19 cellular contexts compared by ENCODE assay signal in genomic region chr16:28834349-28834748, GRCh38. TPM values are rescaled to one million over a fixed set of nuclear protein-coding genes. Genes with fewer than 3 reads are reported as not detected.
DNase-seq lines count a peak whose midpoint lies in the region; ATAC-seq, FAIRE-seq and TF ChIP-seq lines count a peak whose summit lies in the region.
"Had no signal": no experiment of that assay in that cellular context is flagged by ENCODE, and none has a peak within 500 bp of the region (broad histone marks: within the 10 kb centered on the region; RNA-seq: fewer than 3 reads in every experiment).

No MANE protein-coding gene starts in this region.

- no peak overlapping the region for H3K4me3 Mint-ChIP-seq in effector memory CD8-positive, alpha-beta T cell
- no peak overlapping the region for H3K4me3 Mint-ChIP-seq in stimulated activated effector memory CD8-positive, alpha-beta T cell treated with anti-CD3 and anti-CD28 coated beads, Interleukin-12 subunit alpha, Interleukin-12 subunit beta, amount 100 ng/mL, for 72 hours
- H3K4me3 Mint-ChIP-seq in CD14-positive monocyte, result no peak overlapping the region
- H3K4me3 Mint-ChIP-seq: CD4-positive, CD25-positive, alpha-beta regulatory T cell; HFFc6 had no signal

- CTCF ChIA-PET in HepG2 (lab: Yijun Ruan, JAX; ENCODE audit: low intra/inter-chr PET ratio, low total read pairs), result no interaction called here
- CTCF ChIA-PET in RWPE1 (lab: Yijun Ruan, JAX), result interaction anchor here (0.6 kb wide), 1 partner anchor 214 kb away, joined by 3 read pairs; no protein-coding TSS in a partner anchor

- in situ Hi-C loops in HepG2 (cut with HindIII; ENCODE audit: extremely low pct_ligation_motif_present, low pct_unique_long_range_greater_than_20kb), result no loop called here

- TF ChIP-seq RAD21 in HepG2 (CRISPR knock-in tag; IDR thresholded peaks at IDR 0.05), result no peak

- peak overlapping the region; percentile 42 to 88 for H3K27ac Mint-ChIP-seq in effector memory CD8-positive, alpha-beta T cell
- H3K27ac Mint-ChIP-seq in stimulated activated effector memory CD8-positive, alpha-beta T cell treated with anti-CD3 and anti-CD28 coated beads, Interleukin-12 subunit alpha, Interleukin-12 subunit beta, amount 100 ng/mL, for 72 hours, result peak overlapping the region; percentile 75
- peak overlapping the region in 1 of 7 donors; percentile 18 for H3K27ac Mint-ChIP-seq in CD14-positive monocyte
- H3K27ac Mint-ChIP-seq: HFFc6 had no signal

- H3K27me3 Mint-ChIP-seq in effector memory CD8-positive, alpha-beta T cell, result no peaks in the 10 kb centered on the region
- peaks cover 0 to 1% (median 0%) of the 10 kb centered on the region in 3 donors for H3K27me3 Mint-ChIP-seq in CD14-positive monocyte (ENCODE audit: low read depth in 3 of 3)
- H3K27me3 Mint-ChIP-seq: CD4-positive, CD25-positive, alpha-beta regulatory T cell had no signal

- FAIRE-seq in HepG2 (lab: Jason Lieb, UNC), result no peak
- FAIRE-seq: GM18507 had no signal

- H3K36me3 ChIP-seq in HepG2 (replicated peaks in 1 of 2; ENCODE audit: control insufficient read depth in 1 of 2, insufficient read depth in 2 of 2, low read length in 2 of 2) (peaks cover 63 to 86% of the 10 kb centered on the region in 2 experiments), right lobe of liver (peaks cover 29 to 83% (median 66%) of the 10 kb centered on the region in 4 donors)

- intact Hi-C loops in HepG2 (cut with micrococcal nuclease; ENCODE audit: unreplicated experiment), result no loop called here
- intact Hi-C loops in right lobe of liver (cut with DNase I), result no loop called here
- intact Hi-C loops in CD14-positive monocyte (cut with micrococcal nuclease), result no loop called here

- TF ChIP-seq POLR2A in HepG2 (IDR thresholded peaks at IDR 0.05; ENCODE audit: insufficient read depth in 1 of 2, low read depth in 2 of 2, low read length in 2 of 2), result no peak
- TF ChIP-seq POLR2A in right lobe of liver (IDR thresholded peaks at IDR 0.05), result no peak

- H3K4me2 ChIP-seq in HepG2 (ENCODE audit: low read depth, low read length), result no peak overlapping the region
- H3K4me2 ChIP-seq: BLaER1 had no signal

- H3K4me3 ChIP-seq in HepG2 (replicated peaks in 1 of 3; ENCODE audit: insufficient read depth in 1 of 3, low read depth in 2 of 3, low read length in 3 of 3), result no peak overlapping the region
- H3K4me3 ChIP-seq in right lobe of liver, result no peak overlapping the region
- H3K4me3 ChIP-seq: BLaER1, HAP-1 had no signal

- peaks cover 2 to 9% of the 10 kb centered on the region in 2 donors for H3K4me1 Mint-ChIP-seq in effector memory CD8-positive, alpha-beta T cell (ENCODE audit: low read depth in 2 of 2)
- peaks cover 41% of the 10 kb centered on the region for H3K4me1 Mint-ChIP-seq in stimulated activated effector memory CD8-positive, alpha-beta T cell treated with anti-CD3 and anti-CD28 coated beads, Interleukin-12 subunit alpha, Interleukin-12 subunit beta, amount 100 ng/mL, for 72 hours
- H3K4me1 Mint-ChIP-seq in CD14-positive monocyte, result peaks cover 11% of the 10 kb centered on the region

- no peaks in the 10 kb centered on the region for H3K9me3 Mint-ChIP-seq in effector memory CD8-positive, alpha-beta T cell
- no peaks in the 10 kb centered on the region for H3K9me3 Mint-ChIP-seq in stimulated activated effector memory CD8-positive, alpha-beta T cell treated with anti-CD3 and anti-CD28 coated beads, Interleukin-12 subunit alpha, Interleukin-12 subunit beta, amount 100 ng/mL, for 72 hours
- H3K9me3 Mint-ChIP-seq in CD14-positive monocyte, result no peaks in the 10 kb centered on the region
- H3K9me3 Mint-ChIP-seq: CD4-positive, CD25-positive, alpha-beta regulatory T cell; HFFc6 had no signal

- no peak overlapping the region for H3K9ac ChIP-seq in HepG2 (ENCODE audit: insufficient read depth, low read depth, low read length)
- H3K9ac ChIP-seq: BLaER1 had no signal

- no peaks in the 10 kb centered on the region for H3K9me3 ChIP-seq in HepG2 (ENCODE audit: low read length)
- H3K9me3 ChIP-seq in right lobe of liver, result no peaks in the 10 kb centered on the region
- H3K9me3 ChIP-seq: BLaER1, HAP-1 had no signal

- H3K27ac ChIP-seq in HepG2 (ENCODE audit: extremely low read length, insufficient read depth, low read length) (no peak overlapping the region), right lobe of liver (no peak overlapping the region), RWPE1 (peak overlapping the region; percentile 52)
- H3K27ac ChIP-seq: BLaER1, HL-60 had no signal

- no peak for DNase-seq in HepG2 (ENCODE audit: low spot score)
- DNase-seq in right lobe of liver, result no peak
- DNase-seq in RWPE1 (ENCODE audit: low spot score), result no peak
- DNase-seq in effector memory CD8-positive, alpha-beta T cell, result no peak
- DNase-seq in stimulated activated effector memory CD8-positive, alpha-beta T cell treated with anti-CD3 and anti-CD28 coated beads, Interleukin-12 subunit alpha, Interleukin-12 subunit beta, amount 100 ng/mL, for 72 hours (ENCODE audit: low spot score in 2 of 2), result no peak
- no peak for DNase-seq in T-helper 1 cell
- DNase-seq in CD14-positive monocyte (ENCODE audit: low spot score), result no peak
- DNase-seq: 8988T; AML-193; CD4-positive, CD25-positive, alpha-beta regulatory T cell; DMS 273 treated with DMSO at 0.1 percent for 48 hours; GOT3; HFFc6 had no signal

- peaks cover 8% of the 10 kb centered on the region for H3K79me2 ChIP-seq in HepG2 (ENCODE audit: insufficient read depth, low read length)

- no peak overlapping the region for H2AFZ ChIP-seq in HepG2 (ENCODE audit: low read length)

- WGBS in HepG2 (ENCODE audit: low lambda C conversion rate), result 96% methylated on average over 14 of the region's 14 CpGs
- 96% methylated on average over 5 of the region's 14 CpGs for WGBS in right lobe of liver (ENCODE audit: insufficient coverage, low coverage, low lambda C conversion rate, missing lambda C conversion rate)

- peaks cover 93% of the 10 kb centered on the region for H3K36me3 Mint-ChIP-seq in effector memory CD8-positive, alpha-beta T cell (ENCODE audit: insufficient read depth)
- H3K36me3 Mint-ChIP-seq in stimulated activated effector memory CD8-positive, alpha-beta T cell treated with anti-CD3 and anti-CD28 coated beads, Interleukin-12 subunit alpha, Interleukin-12 subunit beta, amount 100 ng/mL, for 72 hours, result peaks cover 100% of the 10 kb centered on the region
- H3K36me3 Mint-ChIP-seq in CD14-positive monocyte, result peaks cover 86 to 95% of the 10 kb centered on the region in 2 donors

- H3K27me3 ChIP-seq in HepG2 (ENCODE audit: control insufficient read depth in 1 of 2, insufficient read depth in 2 of 2, low read length in 2 of 2), result no peaks in the 10 kb centered on the region
- H3K27me3 ChIP-seq in right lobe of liver, result no peaks in the 10 kb centered on the region
- H3K27me3 ChIP-seq: BLaER1 had no signal

- ATAC-seq in HepG2 (no peak; the same call in 2 of the 3 replicates), right lobe of liver (no peak), GM21526 (IDR thresholded peaks at IDR 0.05; ENCODE audit: low FRiP score, unreplicated experiment) (no peak)
- ATAC-seq in effector memory CD8-positive, alpha-beta T cell (replicated peaks), result no peak
- ATAC-seq in stimulated activated effector memory CD8-positive, alpha-beta T cell treated with anti-CD3 and anti-CD28 coated beads, Interleukin-12 subunit alpha, Interleukin-12 subunit beta, amount 100 ng/mL, for 72 hours, result peak; percentile 6

- H4K20me1 ChIP-seq in HepG2 (ENCODE audit: insufficient read depth, low read length), result peaks cover 14% of the 10 kb centered on the region; the same call in 1 of the 2 replicates

- BruUV-seq in HepG2 (replicated peaks; lab: Mats Ljungman, UMichigan), result no TSS peak

- TF ChIP-seq EP300 in HepG2 (IDR thresholded peaks at IDR 0.05; ENCODE audit: low read depth in 2 of 2, low read length in 2 of 2) (no peak), HepG2 (CRISPR knock-in tag; IDR thresholded peaks at IDR 0.05; ENCODE audit: borderline replicate concordance) (no peak)

- POLR2A ChIA-PET in HepG2 (lab: Yijun Ruan, JAX), result interaction anchor here (6.8 kb wide), 1 partner anchor 12 kb away, joined by 51 read pairs; the partner anchor contains the start of gene ATXN2L
- POLR2A ChIA-PET in RWPE1 (lab: Yijun Ruan, JAX; ENCODE audit: low non-redundant PET), result no interaction called here

- TF ChIP-seq CTCF in HepG2 (CRISPR knock-in tag; IDR thresholded peaks at IDR 0.05), result no peak
- no peak for TF ChIP-seq CTCF in right lobe of liver (IDR thresholded peaks at IDR 0.05)
- TF ChIP-seq CTCF in RWPE1 (conservative IDR thresholded peaks at IDR 0.05; ENCODE audit: low read depth), result no peak
- TF ChIP-seq CTCF in CD14-positive monocyte (IDR thresholded peaks at IDR 0.05), result no peak

- H3K4me1 ChIP-seq in HepG2 (ENCODE audit: insufficient read depth, low read length), result peaks cover 27% of the 10 kb centered on the region
- H3K4me1 ChIP-seq in right lobe of liver, result no peaks in the 10 kb centered on the region
- H3K4me1 ChIP-seq: BLaER1, HAP-1 had no signal

RNA-seq across cellular contexts. Expression of gene ATXN2L, which starts 11.6 kb away (rescaled TPM):
- total RNA-seq in HepG2 (2016; rRNA removed; fragmentation: Illumina TruSeq; extraction: Trizol) (40.8 and 48.4 TPM in 2 replicates), right lobe of liver (10 to 100 TPM; 40.5 to 78.1 (median 57.2) TPM)
- 36.9 and 45.8 TPM in 2 replicates for total RNA-seq in HepG2 (2016; cell fraction: cytosol; rRNA removed; fragmentation: Illumina TruSeq; extraction: Trizol; ENCODE audit: low read depth)
- total RNA-seq in HepG2 (2016; cell fraction: insoluble cytoplasmic fraction; rRNA removed; fragmentation: Illumina TruSeq; extraction: Trizol), result 42.8 and 43.7 TPM in 2 replicates
- total RNA-seq in HepG2 (2016; cell fraction: membrane; rRNA removed; fragmentation: Illumina TruSeq; extraction: Trizol), result 52.1 and 54.1 TPM in 2 replicates
- total RNA-seq in HepG2 (2016; cell fraction: nucleus; rRNA removed; fragmentation: Illumina TruSeq; extraction: Trizol), result 63.4 and 92.7 TPM in 2 replicates
- polyA plus RNA-seq in HepG2 (2011; rRNA removed) (55.1 and 63.9 TPM in 2 replicates), CD14-positive monocyte (10 to 100 TPM in 1 of 2 donors, 1 to 10 TPM in 1; 4.8 to 10.2 TPM)
- polyA plus RNA-seq in HepG2 (2011; cell fraction: cytosol; rRNA removed), result 23.4 and 26.4 TPM in 2 replicates
- 475 and 487 TPM in 2 replicates for polyA plus RNA-seq in HepG2 (2011; cell fraction: nucleus; rRNA removed)
- polyA plus RNA-seq in HepG2 (2012), result 130 and 201 TPM in 2 replicates
- 25.5 and 29.6 TPM in 2 replicates for polyA plus RNA-seq in HepG2 (2016; cell fraction: cytosol; fragmentation: Illumina TruSeq; extraction: Trizol; ENCODE audit: low read depth)
- polyA plus RNA-seq in HepG2 (2016; cell fraction: insoluble cytoplasmic fraction; fragmentation: Illumina TruSeq; extraction: Trizol; ENCODE audit: low read depth), result 97.1 and 152 TPM in 2 replicates
- polyA plus RNA-seq in HepG2 (2016; cell fraction: membrane; fragmentation: Illumina TruSeq; extraction: Trizol; ENCODE audit: low read depth), result 65.4 and 76.8 TPM in 2 replicates
- 346 and 353 TPM in 2 replicates for polyA plus RNA-seq in HepG2 (2016; cell fraction: nucleus; fragmentation: Illumina TruSeq; extraction: Trizol; ENCODE audit: insufficient read depth, low read depth)
- polyA minus RNA-seq in HepG2 (2011; rRNA and poly(A)+ RNA removed; ENCODE audit: low replicate concordance), result 36.7 and 65.3 TPM in 2 replicates
- 77.5 and 78.1 TPM in 2 replicates for polyA minus RNA-seq in HepG2 (2011; cell fraction: cytosol; rRNA and poly(A)+ RNA removed)
- 171 and 176 TPM in 2 replicates for polyA minus RNA-seq in HepG2 (2011; cell fraction: nucleus; rRNA and poly(A)+ RNA removed)

RNA-seq across cellular contexts. Expression of gene TUFM, which starts 11.8 kb away (rescaled TPM):
- total RNA-seq in HepG2 (2016; rRNA removed; fragmentation: Illumina TruSeq; extraction: Trizol) (138 and 298 TPM in 2 replicates), right lobe of liver (100 to 1,000 TPM; 103 to 169 (median 141) TPM)
- total RNA-seq in HepG2 (2016; cell fraction: cytosol; rRNA removed; fragmentation: Illumina TruSeq; extraction: Trizol; ENCODE audit: low read depth), result 52.9 and 59.0 TPM in 2 replicates
- total RNA-seq in HepG2 (2016; cell fraction: insoluble cytoplasmic fraction; rRNA removed; fragmentation: Illumina TruSeq; extraction: Trizol), result 109 and 318 TPM in 2 replicates
- 97.9 and 102 TPM in 2 replicates for total RNA-seq in HepG2 (2016; cell fraction: membrane; rRNA removed; fragmentation: Illumina TruSeq; extraction: Trizol)
- 269 and 303 TPM in 2 replicates for total RNA-seq in HepG2 (2016; cell fraction: nucleus; rRNA removed; fragmentation: Illumina TruSeq; extraction: Trizol)
- polyA plus RNA-seq in HepG2 (2011; rRNA removed) (189 and 206 TPM in 2 replicates), CD14-positive monocyte (100 to 1,000 TPM; 146 to 148 TPM)
- 123 and 178 TPM in 2 replicates for polyA plus RNA-seq in HepG2 (2011; cell fraction: cytosol; rRNA removed)
- 404 and 487 TPM in 2 replicates for polyA plus RNA-seq in HepG2 (2011; cell fraction: nucleus; rRNA removed)
- 180 and 205 TPM in 2 replicates for polyA plus RNA-seq in HepG2 (2012)
- polyA plus RNA-seq in HepG2 (2016; cell fraction: cytosol; fragmentation: Illumina TruSeq; extraction: Trizol; ENCODE audit: low read depth), result 69.4 and 72.1 TPM in 2 replicates
- polyA plus RNA-seq in HepG2 (2016; cell fraction: insoluble cytoplasmic fraction; fragmentation: Illumina TruSeq; extraction: Trizol; ENCODE audit: low read depth), result 150 and 184 TPM in 2 replicates
- polyA plus RNA-seq in HepG2 (2016; cell fraction: membrane; fragmentation: Illumina TruSeq; extraction: Trizol; ENCODE audit: low read depth), result 99.2 and 107 TPM in 2 replicates
- 673 and 742 TPM in 2 replicates for polyA plus RNA-seq in HepG2 (2016; cell fraction: nucleus; fragmentation: Illumina TruSeq; extraction: Trizol; ENCODE audit: insufficient read depth, low read depth)
- polyA minus RNA-seq in HepG2 (2011; rRNA and poly(A)+ RNA removed; ENCODE audit: low replicate concordance), result 135 and 165 TPM in 2 replicates
- polyA minus RNA-seq in HepG2 (2011; cell fraction: cytosol; rRNA and poly(A)+ RNA removed), result 69.4 and 75.9 TPM in 2 replicates
- 56.7 and 63.5 TPM in 2 replicates for polyA minus RNA-seq in HepG2 (2011; cell fraction: nucleus; rRNA and poly(A)+ RNA removed)

RNA-seq across cellular contexts. Expression of gene SH2B1, which starts 29.3 kb away (rescaled TPM):
- total RNA-seq in HepG2 (2016; rRNA removed; fragmentation: Illumina TruSeq; extraction: Trizol) (15.6 and 23.3 TPM in 2 replicates), right lobe of liver (10 to 100 TPM; 13.2 to 27.1 (median 20.6) TPM)
- 22.5 and 27.1 TPM in 2 replicates for total RNA-seq in HepG2 (2016; cell fraction: cytosol; rRNA removed; fragmentation: Illumina TruSeq; extraction: Trizol; ENCODE audit: low read depth)
- total RNA-seq in HepG2 (2016; cell fraction: insoluble cytoplasmic fraction; rRNA removed; fragmentation: Illumina TruSeq; extraction: Trizol), result 13.4 and 24.5 TPM in 2 replicates
- 16.3 and 21.4 TPM in 2 replicates for total RNA-seq in HepG2 (2016; cell fraction: membrane; rRNA removed; fragmentation: Illumina TruSeq; extraction: Trizol)
- 30.1 and 30.6 TPM in 2 replicates for total RNA-seq in HepG2 (2016; cell fraction: nucleus; rRNA removed; fragmentation: Illumina TruSeq; extraction: Trizol)
- polyA plus RNA-seq in HepG2 (2011; rRNA removed) (30.8 and 40.2 TPM in 2 replicates), CD14-positive monocyte (1 to 10 TPM in 1 of 2 donors, under 1 TPM in 1; 0.93 to 1.1 TPM)
- 15.2 and 19.8 TPM in 2 replicates for polyA plus RNA-seq in HepG2 (2011; cell fraction: cytosol; rRNA removed)
- polyA plus RNA-seq in HepG2 (2011; cell fraction: nucleus; rRNA removed), result 198 and 224 TPM in 2 replicates
- 35.0 and 37.6 TPM in 2 replicates for polyA plus RNA-seq in HepG2 (2012)
- 4.3 and 6.0 TPM in 2 replicates for polyA plus RNA-seq in HepG2 (2016; cell fraction: cytosol; fragmentation: Illumina TruSeq; extraction: Trizol; ENCODE audit: low read depth)
- polyA plus RNA-seq in HepG2 (2016; cell fraction: insoluble cytoplasmic fraction; fragmentation: Illumina TruSeq; extraction: Trizol; ENCODE audit: low read depth), result 18.0 and 21.1 TPM in 2 replicates
- polyA plus RNA-seq in HepG2 (2016; cell fraction: membrane; fragmentation: Illumina TruSeq; extraction: Trizol; ENCODE audit: low read depth), result 12.3 and 13.6 TPM in 2 replicates
- 82.4 and 89.4 TPM in 2 replicates for polyA plus RNA-seq in HepG2 (2016; cell fraction: nucleus; fragmentation: Illumina TruSeq; extraction: Trizol; ENCODE audit: insufficient read depth, low read depth)
- 44.5 and 55.4 TPM in 2 replicates for polyA minus RNA-seq in HepG2 (2011; rRNA and poly(A)+ RNA removed; ENCODE audit: low replicate concordance)
- polyA minus RNA-seq in HepG2 (2011; cell fraction: cytosol; rRNA and poly(A)+ RNA removed), result 10.5 and 11.6 TPM in 2 replicates
- polyA minus RNA-seq in HepG2 (2011; cell fraction: nucleus; rRNA and poly(A)+ RNA removed), result 36.8 and 48.6 TPM in 2 replicates

RNA-seq across cellular contexts. Expression of gene ATP2A1, which starts 43.9 kb away (rescaled TPM):
- total RNA-seq in HepG2 (2016; rRNA removed; fragmentation: Illumina TruSeq; extraction: Trizol) (0.70 and 3.2 TPM in 2 replicates), right lobe of liver (1 to 10 TPM in 2 of 6 experiments, under 1 TPM in 4; 0.42 to 3.6 (median 0.77) TPM)
- 1.1 and 1.9 TPM in 2 replicates for total RNA-seq in HepG2 (2016; cell fraction: cytosol; rRNA removed; fragmentation: Illumina TruSeq; extraction: Trizol; ENCODE audit: low read depth)
- 0.30 and 2.0 TPM in 2 replicates for total RNA-seq in HepG2 (2016; cell fraction: insoluble cytoplasmic fraction; rRNA removed; fragmentation: Illumina TruSeq; extraction: Trizol)
- 0.65 and 1.3 TPM in 2 replicates for total RNA-seq in HepG2 (2016; cell fraction: membrane; rRNA removed; fragmentation: Illumina TruSeq; extraction: Trizol)
- total RNA-seq in HepG2 (2016; cell fraction: nucleus; rRNA removed; fragmentation: Illumina TruSeq; extraction: Trizol), result 4.8 and 6.9 TPM in 2 replicates
- polyA plus RNA-seq in HepG2 (2011; rRNA removed) (12.5 and 16.4 TPM in 2 replicates), CD14-positive monocyte (not detected)
- polyA plus RNA-seq in HepG2 (2011; cell fraction: cytosol; rRNA removed), result 2.7 and 2.9 TPM in 2 replicates
- polyA plus RNA-seq in HepG2 (2011; cell fraction: nucleus; rRNA removed), result 149 and 332 TPM in 2 replicates
- 31.5 and 57.2 TPM in 2 replicates for polyA plus RNA-seq in HepG2 (2012)
- polyA plus RNA-seq in HepG2 (2016; cell fraction: cytosol; fragmentation: Illumina TruSeq; extraction: Trizol; ENCODE audit: low read depth), result 0.51 TPM in 2 replicates
- 1.3 and 1.5 TPM in 2 replicates for polyA plus RNA-seq in HepG2 (2016; cell fraction: insoluble cytoplasmic fraction; fragmentation: Illumina TruSeq; extraction: Trizol; ENCODE audit: low read depth)
- 0.87 and 1.9 TPM in 2 replicates for polyA plus RNA-seq in HepG2 (2016; cell fraction: membrane; fragmentation: Illumina TruSeq; extraction: Trizol; ENCODE audit: low read depth)
- polyA plus RNA-seq in HepG2 (2016; cell fraction: nucleus; fragmentation: Illumina TruSeq; extraction: Trizol; ENCODE audit: insufficient read depth, low read depth), result 55.1 and 58.0 TPM in 2 replicates
- 1.4 and 6.4 TPM in 2 replicates for polyA minus RNA-seq in HepG2 (2011; rRNA and poly(A)+ RNA removed; ENCODE audit: low replicate concordance)
- polyA minus RNA-seq in HepG2 (2011; cell fraction: cytosol; rRNA and poly(A)+ RNA removed), result 0.59 and 1.4 TPM in 2 replicates
- 26.7 and 30.8 TPM in 2 replicates for polyA minus RNA-seq in HepG2 (2011; cell fraction: nucleus; rRNA and poly(A)+ RNA removed)
- total RNA-seq: Daoy had no signal
- polyA plus RNA-seq: CD4-positive, CD25-positive, alpha-beta regulatory T cell had no signal
